In genomic region chr20:6231551-6231950, GRCh38 we compare ENCODE assay signal across 18 cellular contexts.
DNase-seq lines count a peak whose midpoint lies in the region; ATAC-seq, FAIRE-seq and TF ChIP-seq lines count a peak whose summit lies in the region.
"Had no signal": no experiment of that assay in that cellular context is flagged by ENCODE, and none has a peak within 500 bp of the region (broad histone marks: within the 10 kb centered on the region; RNA-seq: fewer than 3 reads in every experiment).

No MANE protein-coding gene starts in this region.

- FAIRE-seq in GM12892 (lab: Jason Lieb, UNC): no peak
- FAIRE-seq: colon had no signal

- no peak for TF ChIP-seq POLR2A in lower leg skin (IDR thresholded peaks at IDR 0.05)
- no peak for TF ChIP-seq POLR2A in GM12892 (IDR thresholded peaks at IDR 0.05; ENCODE audit: low read depth, low read length)

- no peak overlapping the region for H3K4me3 ChIP-seq in astrocyte of the cerebellum (ENCODE audit: low read depth, low read length)
- H3K4me3 ChIP-seq in lower leg skin (ENCODE audit: low read depth, poor library complexity, severe bottlenecking): no peak overlapping the region
- H3K4me3 ChIP-seq: adrenal gland, HAP-1, upper lobe of left lung had no signal

- intact Hi-C loops in lower leg skin (cut with DNase I; ENCODE audit: low total_unique reads): no loop called here

- in situ Hi-C loops in ACHN (cut with HindIII; ENCODE audit: low pct_ligation_motif_present, low pct_unique_long_range_greater_than_20kb, low sequenced_read_pairs) (no loop called here), astrocyte of the cerebellum (cut with HindIII; ENCODE audit: low sequenced_read_pairs) (no loop called here)

- no peak for TF ChIP-seq CTCF in astrocyte of the cerebellum (IDR thresholded peaks at IDR 0.05; ENCODE audit: low read depth, low read length, missing control alignments)
- TF ChIP-seq CTCF in lower leg skin (IDR thresholded peaks at IDR 0.05): no peak

- ATAC-seq in HG02840 (IDR thresholded peaks at IDR 0.05; ENCODE audit: low FRiP score, unreplicated experiment): no peak

- 36 to 51% methylated on average over 2 of the region's 2 CpGs for WGBS in lower leg skin, 2 donors

- DNase-seq in ACHN (peak; percentile 34), MV-4-11 (lab: John Stamatoyannopoulos, UW) (peak; percentile 58), astrocyte of the cerebellum (ENCODE audit: low read depth) (peak; percentile 33), inferior parietal cortex (ENCODE audit: extremely low spot score) (peak; percentile 11), lower leg skin (ENCODE audit: low spot score in 2 of 2) (no peak), ureter (ENCODE audit: low spot score) (no peak), GM12892 (ENCODE audit: insufficient read length) (no peak)
- DNase-seq: activated CD4-positive, alpha-beta T cell treated with anti-CD3 and anti-CD28 coated beads for 48 hours; activated effector memory CD4-positive, alpha-beta T cell treated with Interleukin-2 at 50 U/mL for 16 hours; CD4-positive, CD25-positive, alpha-beta regulatory T cell; NCI-H2029; NCI-H510A; stimulated activated naive CD4-positive, alpha-beta T cell treated with Interleukin-2 at 50 U/mL for 16 hours; upper lobe of left lung had no signal

Comparison
In these comparisons a context has a peak if more than half of its experiments do, and no peak if none do; other contexts are left out.
1. DNase-seq: peak in ACHN (single experiment), MV-4-11 (single experiment), astrocyte of the cerebellum (single experiment) and inferior parietal cortex (single experiment); none in lower leg skin (0 of 2), ureter (single experiment) and GM12892 (single experiment).